Comparison of ENCODE assay signal across 12 cellular contexts in the genomic region with DNA sequence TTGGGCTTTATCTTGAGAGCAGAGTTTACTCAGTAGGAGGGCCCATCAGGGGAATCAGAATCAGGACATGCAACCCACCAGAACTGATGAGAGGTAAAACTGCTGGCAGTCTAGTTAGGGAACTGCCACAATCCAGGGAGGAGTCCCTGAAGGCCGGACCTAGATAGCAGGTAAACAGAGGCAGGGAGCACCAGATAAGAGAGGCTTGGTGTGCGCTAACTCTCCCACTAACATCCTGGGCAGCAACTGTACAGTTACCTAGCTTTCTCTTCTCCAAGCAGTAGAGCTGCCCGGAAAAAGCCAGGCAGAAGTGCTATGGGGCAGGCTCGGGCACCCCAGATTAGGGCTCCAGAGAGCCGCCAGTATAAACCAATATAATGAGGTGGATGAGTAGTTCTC. TPM values are rescaled to one million over a fixed set of nuclear protein-coding genes. Genes with fewer than 3 reads are reported as not detected.
DNase-seq lines count a peak whose midpoint lies in the region; ATAC-seq and TF ChIP-seq lines count a peak whose summit lies in the region.
"Had no signal": no experiment of that assay in that cellular context is flagged by ENCODE, and none has a peak within 500 bp of the region (broad histone marks: within the 10 kb centered on the region; RNA-seq: fewer than 3 reads in every experiment).

No MANE protein-coding gene starts in this region.

- H3K36me3 ChIP-seq in GM23338 (ENCODE audit: insufficient read depth) = no peaks in the 10 kb centered on the region; the same call in 1 of the 2 replicates
- no peaks in the 10 kb centered on the region for H3K36me3 ChIP-seq in gastrocnemius medialis

- peak overlapping the region; percentile 93 for H3K4me3 ChIP-seq in GM23338
- peak overlapping the region in 3 of 4 donors; percentile 91 to 95 (median 93) for H3K4me3 ChIP-seq in gastrocnemius medialis

- H3K4me1 Mint-ChIP-seq in GM23338 = peaks cover 44% of the 10 kb centered on the region
- H3K4me1 Mint-ChIP-seq in glutamatergic neuron (ENCODE audit: low read depth, unreplicated experiment) = peaks cover 12% of the 10 kb centered on the region
- H3K4me1 Mint-ChIP-seq in stimulated activated effector memory CD8-positive, alpha-beta T cell treated with anti-CD3 and anti-CD28 coated beads, Interleukin-12 subunit alpha, Interleukin-12 subunit beta, amount 100 ng/mL, for 72 hours = no peaks in the 10 kb centered on the region

- H3F3A ChIP-seq in GM23338 (replicated peaks; ENCODE audit: low read depth) = no peaks in the 10 kb centered on the region; the same call in 1 of the 2 replicates

- no peak overlapping the region for H2AFZ ChIP-seq in GM23338

- peaks cover 55% of the 10 kb centered on the region for H3K4me1 ChIP-seq in GM23338 (ENCODE audit: insufficient read depth)
- peaks cover 37 to 46% of the 10 kb centered on the region in 2 donors for H3K4me1 ChIP-seq in gastrocnemius medialis

- peaks cover 35% of the 10 kb centered on the region for H3K79me2 ChIP-seq in GM23338 (replicated peaks; ENCODE audit: insufficient read depth)

- peak overlapping the region; percentile 96 for H3K4me2 ChIP-seq in GM23338

- intact Hi-C loops in gastrocnemius medialis (cut with DNase I; ENCODE audit: low total_unique reads) = loop anchor here (10.0 kb wide), 1 partner anchor 328 kb away; no protein-coding TSS in a partner anchor

- no peaks in the 10 kb centered on the region for H3K9me2 ChIP-seq in GM23338 (ENCODE audit: insufficient read depth)

- peaks cover 84% of the 10 kb centered on the region for H3K27me3 ChIP-seq in GM23338 (ENCODE audit: insufficient read depth)
- H3K27me3 ChIP-seq in gastrocnemius medialis = no peaks in the 10 kb centered on the region

- H3K27ac Mint-ChIP-seq in GM23338 = no peak overlapping the region
- no peak overlapping the region for H3K27ac Mint-ChIP-seq in glutamatergic neuron (ENCODE audit: unreplicated experiment)
- no peak overlapping the region for H3K27ac Mint-ChIP-seq in stimulated activated effector memory CD8-positive, alpha-beta T cell treated with anti-CD3 and anti-CD28 coated beads, Interleukin-12 subunit alpha, Interleukin-12 subunit beta, amount 100 ng/mL, for 72 hours

- TF ChIP-seq CTCF in GM23338 (conservative IDR thresholded peaks at IDR 0.05; ENCODE audit: low read depth in 2 of 2) = no peak
- no peak for TF ChIP-seq CTCF in VCaP (conservative IDR thresholded peaks at IDR 0.05)
- TF ChIP-seq CTCF in glutamatergic neuron (IDR thresholded peaks at IDR 0.05; ENCODE audit: partially characterized antibody, unreplicated experiment) = no peak
- no peak for TF ChIP-seq CTCF in gastrocnemius medialis (IDR thresholded peaks at IDR 0.05 in 4 of 5, conservative IDR thresholded peaks at IDR 0.05 in 1 of 5)

- peaks cover 22% of the 10 kb centered on the region for H3K27me3 Mint-ChIP-seq in GM23338 (ENCODE audit: insufficient read depth, low read depth, poor library complexity)
- peaks cover 6% of the 10 kb centered on the region for H3K27me3 Mint-ChIP-seq in glutamatergic neuron (ENCODE audit: unreplicated experiment)

- TF ChIP-seq POLR2A in gastrocnemius medialis (IDR thresholded peaks at IDR 0.05) = no peak

- H3K27ac ChIP-seq in GM23338 (ENCODE audit: low read depth) (no peak overlapping the region), VCaP (peak overlapping the region; percentile 98), gastrocnemius medialis (peak overlapping the region; percentile 96 to 98 (median 98))

- H3K4me3 Mint-ChIP-seq in GM23338 (no peak overlapping the region; the same call in 1 of the 3 replicates), glutamatergic neuron (ENCODE audit: unreplicated experiment) (peak overlapping the region; percentile 82)
- H3K4me3 Mint-ChIP-seq in stimulated activated effector memory CD8-positive, alpha-beta T cell treated with anti-CD3 and anti-CD28 coated beads, Interleukin-12 subunit alpha, Interleukin-12 subunit beta, amount 100 ng/mL, for 72 hours = no peak overlapping the region

- peaks cover 4% of the 10 kb centered on the region; the same call in 1 of the 3 replicates for H3K36me3 Mint-ChIP-seq in GM23338 (ENCODE audit: low read depth)
- no peaks in the 10 kb centered on the region for H3K36me3 Mint-ChIP-seq in glutamatergic neuron (ENCODE audit: unreplicated experiment)
- no peaks in the 10 kb centered on the region for H3K36me3 Mint-ChIP-seq in stimulated activated effector memory CD8-positive, alpha-beta T cell treated with anti-CD3 and anti-CD28 coated beads, Interleukin-12 subunit alpha, Interleukin-12 subunit beta, amount 100 ng/mL, for 72 hours

- ATAC-seq in GM23338 (no peak), gastrocnemius medialis (no peak), GM21723 (IDR thresholded peaks at IDR 0.05; ENCODE audit: unreplicated experiment) (no peak)
- no peak for ATAC-seq in stimulated activated effector memory CD8-positive, alpha-beta T cell treated with anti-CD3 and anti-CD28 coated beads, Interleukin-12 subunit alpha, Interleukin-12 subunit beta, amount 100 ng/mL, for 72 hours

- in situ Hi-C loops in gastrocnemius medialis (cut with MboI; ENCODE audit: low sequenced_read_pairs in 4 of 4) = loop anchor here in 3 of 4 donors (10.0 to 25.0 kb wide), 2 partner anchors 142 to 320 kb away; a partner anchor contains a TSS

- H3K9me3 Mint-ChIP-seq in GM23338 (peaks cover 8% of the 10 kb centered on the region; the same call in 1 of the 3 replicates), glutamatergic neuron (ENCODE audit: unreplicated experiment) (peaks cover 6% of the 10 kb centered on the region)
- no peaks in the 10 kb centered on the region for H3K9me3 Mint-ChIP-seq in stimulated activated effector memory CD8-positive, alpha-beta T cell treated with anti-CD3 and anti-CD28 coated beads, Interleukin-12 subunit alpha, Interleukin-12 subunit beta, amount 100 ng/mL, for 72 hours
- H3K9me3 Mint-ChIP-seq: activated B cell treated with CpG ODN at 0.5 μM for 24 hours had no signal

- H3K9me3 ChIP-seq in gastrocnemius medialis = no peaks in the 10 kb centered on the region

- DNase-seq in GM23338 (ENCODE audit: low spot score) (no peak), glutamatergic neuron (no peak), gastrocnemius medialis (no peak), DMS114 treated with DMSO at 0.1 percent for 48 hours (lab: John Stamatoyannopoulos, UW; ENCODE audit: unreplicated experiment) (no peak)
- no peak for DNase-seq in activated CD4-positive, alpha-beta T cell treated with anti-CD3 and anti-CD28 coated beads, Interleukin-2, amount 50 U/mL, for 1 hour
- no peak for DNase-seq in stimulated activated effector memory CD8-positive, alpha-beta T cell treated with anti-CD3 and anti-CD28 coated beads, Interleukin-12 subunit alpha, Interleukin-12 subunit beta, amount 100 ng/mL, for 72 hours (ENCODE audit: low spot score in 2 of 2)
- DNase-seq: activated naive CD4-positive, alpha-beta T cell treated with Interleukin-2 at 50 U/mL for 16 hours; DND-41; stimulated activated CD4-positive, alpha-beta T cell treated with anti-CD3 and anti-CD28 coated beads, Interleukin-2, amount 100 ng/mL, for 48 hours had no signal

- peaks cover 18% of the 10 kb centered on the region for H4K20me1 ChIP-seq in GM23338 (replicated peaks; ENCODE audit: insufficient read depth)

TF ChIP-seq in GM23338, 12 proteins besides CTCF, POLR2A, EP300 and RAD21:
- TF ChIP-seq POLR2AphosphoS5 (IDR thresholded peaks at IDR 0.05; ENCODE audit: low read depth) (no peak), EZH2phosphoT487 (IDR thresholded peaks at IDR 0.05; ENCODE audit: unreplicated experiment) (no peak), EZH2 (IDR thresholded peaks at IDR 0.05; ENCODE audit: low read depth, unreplicated experiment) (no peak), JUNB (IDR thresholded peaks at IDR 0.05; ENCODE audit: unreplicated experiment) (no peak)
- TF ChIP-seq, protein P1, sequence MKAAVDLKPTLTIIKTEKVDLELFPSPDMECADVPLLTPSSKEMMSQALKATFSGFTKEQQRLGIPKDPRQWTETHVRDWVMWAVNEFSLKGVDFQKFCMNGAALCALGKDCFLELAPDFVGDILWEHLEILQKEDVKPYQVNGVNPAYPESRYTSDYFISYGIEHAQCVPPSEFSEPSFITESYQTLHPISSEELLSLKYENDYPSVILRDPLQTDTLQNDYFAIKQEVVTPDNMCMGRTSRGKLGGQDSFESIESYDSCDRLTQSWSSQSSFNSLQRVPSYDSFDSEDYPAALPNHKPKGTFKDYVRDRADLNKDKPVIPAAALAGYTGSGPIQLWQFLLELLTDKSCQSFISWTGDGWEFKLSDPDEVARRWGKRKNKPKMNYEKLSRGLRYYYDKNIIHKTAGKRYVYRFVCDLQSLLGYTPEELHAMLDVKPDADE (IDR thresholded peaks at IDR 0.05) = no peak

RNA-seq across cellular contexts. Expression of a gene that starts 0.9 kb away (rescaled TPM):
- total RNA-seq in GM23338 (2014; rRNA removed; shearing (Covaris generic)) = 18.7 TPM in 2 replicates
- polyA plus RNA-seq in GM23338 (2016; fragmentation: Nextera tagmentation; extraction: Ambion mirVana) = 4.1 and 4.3 TPM in 2 replicates
- total RNA-seq in glutamatergic neuron (ENCODE audit: unreplicated experiment) (27.6 TPM), gastrocnemius medialis (100 to 1,000 TPM; 150 to 393 (median 244) TPM)
